In the genomic region with DNA sequence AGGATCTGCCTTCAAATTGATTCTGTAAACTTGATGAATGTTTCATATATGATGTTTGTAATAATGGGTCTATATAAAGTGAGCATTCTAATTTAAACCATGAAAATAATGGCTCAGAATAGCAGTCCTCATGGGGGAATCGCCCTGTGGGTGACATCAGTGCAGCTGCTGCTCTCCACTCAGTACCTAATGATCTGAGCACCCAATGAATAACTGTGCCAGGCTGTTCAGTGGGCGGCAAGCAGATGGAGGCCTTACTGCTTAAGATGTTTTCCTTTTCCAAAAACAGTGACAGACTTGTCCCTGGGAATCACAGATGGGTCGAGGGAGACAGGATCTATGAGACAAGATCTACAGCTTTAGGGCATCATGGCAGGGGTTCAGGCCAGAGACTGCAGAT, we compare ENCODE assay signal across 22 cellular contexts.
DNase-seq lines count a peak whose midpoint lies in the region; FAIRE-seq and TF ChIP-seq lines count a peak whose summit lies in the region.
"Had no signal": no experiment of that assay in that cellular context is flagged by ENCODE, and none has a peak within 500 bp of the region (broad histone marks: within the 10 kb centered on the region; RNA-seq: fewer than 3 reads in every experiment).

No MANE protein-coding gene starts in this region.

- no peak overlapping the region for H2BK120ac ChIP-seq in trophoblast cell (ENCODE audit: insufficient read depth, low read length, poor library complexity)

- no peak overlapping the region for H3K23ac ChIP-seq in trophoblast cell (ENCODE audit: low read length)

- H4K91ac ChIP-seq in trophoblast cell (ENCODE audit: low read depth, low read length) = no peak overlapping the region

- intact Hi-C loops in dorsolateral prefrontal cortex (cut with DNase I) = no loop called here

- no peak overlapping the region for H3K4me2 ChIP-seq in trophoblast cell (ENCODE audit: low read length)

- H3K27ac ChIP-seq in dorsolateral prefrontal cortex (peak overlapping the region in 32 of 59 donors; percentile 1 to 71 (median 42)), trophoblast cell (ENCODE audit: low read depth, low read length) (no peak overlapping the region)
- H3K27ac ChIP-seq: HL-60 had no signal

- TF ChIP-seq CTCF in dorsolateral prefrontal cortex (IDR thresholded peaks at IDR 0.05 in 54 of 56, conservative IDR thresholded peaks at IDR 0.05 in 2 of 56; ENCODE audit: low read depth in 1 of 56, partially characterized antibody in 56 of 56) = no peak
- no peak for TF ChIP-seq CTCF in progenitor cell of endocrine pancreas (IDR thresholded peaks at IDR 0.05; ENCODE audit: unreplicated experiment)

- FAIRE-seq in frontal cortex (lab: Jason Lieb, UNC) = no peak

- H3K4me3 Mint-ChIP-seq in progenitor cell of endocrine pancreas (ENCODE audit: low read depth) = no peak overlapping the region
- H3K4me3 Mint-ChIP-seq: CD14-positive monocyte, H9, HFFc6, T-cell had no signal

- H3K79me1 ChIP-seq in trophoblast cell (ENCODE audit: low read length) = peaks cover 2% of the 10 kb centered on the region

- no peak overlapping the region for H3K14ac ChIP-seq in trophoblast cell (ENCODE audit: low read length)

- H4K8ac ChIP-seq in trophoblast cell (ENCODE audit: low read depth, low read length) = no peak overlapping the region

- peak overlapping the region; percentile 55 for H2BK12ac ChIP-seq in trophoblast cell (ENCODE audit: low read length)

- H3K36me3 Mint-ChIP-seq in progenitor cell of endocrine pancreas (ENCODE audit: insufficient read depth) = no peaks in the 10 kb centered on the region
- H3K36me3 Mint-ChIP-seq: CD14-positive monocyte, T-cell had no signal

- H3K9me3 ChIP-seq in trophoblast cell (ENCODE audit: insufficient read depth, low read depth, low read length) = no peaks in the 10 kb centered on the region

- H4K12ac ChIP-seq in trophoblast cell (ENCODE audit: low read depth, low read length) = no peak overlapping the region

- no peaks in the 10 kb centered on the region for H3K27me3 ChIP-seq in dorsolateral prefrontal cortex
- H3K27me3 ChIP-seq in trophoblast cell (ENCODE audit: insufficient read depth, low read length) = no peaks in the 10 kb centered on the region

- H3K27me3 Mint-ChIP-seq in progenitor cell of endocrine pancreas = no peaks in the 10 kb centered on the region

- peak; percentile 45 for DNase-seq in Ammon's horn (ENCODE audit: low spot score)
- DNase-seq in NCI-H1694 treated with DMSO at 0.1 percent for 48 hours (lab: John Stamatoyannopoulos, UW) = peak; percentile 90
- peak in 3 of 10 donors; percentile 48 to 62 (median 58) for DNase-seq in dorsolateral prefrontal cortex
- no peak for DNase-seq in trophoblast cell
- no peak for DNase-seq in frontal cortex (ENCODE audit: low spot score in 2 of 2)
- DNase-seq in progenitor cell of endocrine pancreas (ENCODE audit: low spot score, unreplicated experiment) = no peak
- DNase-seq in GOT3 (lab: John Stamatoyannopoulos, UW) = no peak
- DNase-seq: AML-193; EL; GF-D8; HFFc6; KBM-7; NCI-H1092 treated with DMSO at 0.1 percent for 48 hours; NCI-H1436 treated with DMSO at 0.1 percent for 48 hours; NCI-H2029 treated with DMSO at 0.1 percent for 48 hours; NCI-H526 treated with DMSO at 0.1 percent for 48 hours; NK-92 treated with Interleukin-12 subunit alpha and Interleukin-12 subunit beta, amount 100 ng/mL, for 24 hours; SIG-M5; T-cell had no signal

- H3K18ac ChIP-seq in trophoblast cell (ENCODE audit: low read length) = no peak overlapping the region

- H3K4me3 ChIP-seq in dorsolateral prefrontal cortex = no peak overlapping the region
- H3K4me3 ChIP-seq in trophoblast cell (ENCODE audit: low read depth, low read length) = no peak overlapping the region

- no peaks in the 10 kb centered on the region for H3K4me1 Mint-ChIP-seq in progenitor cell of endocrine pancreas (ENCODE audit: low read depth)
- H3K4me1 Mint-ChIP-seq: T-cell had no signal

- no peak overlapping the region for H2AK5ac ChIP-seq in trophoblast cell (ENCODE audit: low read length)

- no CpG with 5 or more reads among the region's 3 CpGs for whole genome bisulfite sequencing in trophoblast cell (ENCODE audit: extremely low coverage, insufficient coverage, insufficient read length)

- H3K27ac Mint-ChIP-seq in progenitor cell of endocrine pancreas = no peak overlapping the region
- H3K27ac Mint-ChIP-seq: H9, HFFc6, T-cell had no signal

- H3K9ac ChIP-seq in trophoblast cell (ENCODE audit: low read length) = no peak overlapping the region

- H2AFZ ChIP-seq in trophoblast cell (ENCODE audit: insufficient read depth, low read length, poor library complexity) = no peak overlapping the region

- no peak overlapping the region for H2BK5ac ChIP-seq in trophoblast cell (ENCODE audit: low read depth, low read length, poor library complexity)

- no peak overlapping the region for H3K4ac ChIP-seq in trophoblast cell (ENCODE audit: low read depth, low read length)

- no peaks in the 10 kb centered on the region for H3K9me3 Mint-ChIP-seq in progenitor cell of endocrine pancreas (ENCODE audit: low read depth)
- H3K9me3 Mint-ChIP-seq: CD14-positive monocyte, H9, HFFc6, T-cell had no signal

- peaks cover 10 to 17% of the 10 kb centered on the region in 2 experiments for H3K4me1 ChIP-seq in trophoblast cell (ENCODE audit: control insufficient read depth in 1 of 2, insufficient read depth in 2 of 2, low read length in 2 of 2)

- peaks cover 0 to 4% of the 10 kb centered on the region in 2 experiments for H3K36me3 ChIP-seq in trophoblast cell (ENCODE audit: control insufficient read depth in 1 of 2, insufficient read depth in 2 of 2, low read length in 2 of 2)

- no peaks in the 10 kb centered on the region for H3K79me2 ChIP-seq in trophoblast cell (ENCODE audit: control insufficient read depth, insufficient read depth, low read length, poor library complexity)

Comparison
In these comparisons a context has a peak if more than half of its experiments do, and no peak if none do; other contexts are left out.
1. DNase-seq: peak in Ammon's horn (single experiment) and NCI-H1694 treated with DMSO at 0.1 percent for 48 hours (single experiment); none in trophoblast cell (0 of 2), frontal cortex (0 of 2), progenitor cell of endocrine pancreas (single experiment) and GOT3 (single experiment).